In the genomic region with DNA sequence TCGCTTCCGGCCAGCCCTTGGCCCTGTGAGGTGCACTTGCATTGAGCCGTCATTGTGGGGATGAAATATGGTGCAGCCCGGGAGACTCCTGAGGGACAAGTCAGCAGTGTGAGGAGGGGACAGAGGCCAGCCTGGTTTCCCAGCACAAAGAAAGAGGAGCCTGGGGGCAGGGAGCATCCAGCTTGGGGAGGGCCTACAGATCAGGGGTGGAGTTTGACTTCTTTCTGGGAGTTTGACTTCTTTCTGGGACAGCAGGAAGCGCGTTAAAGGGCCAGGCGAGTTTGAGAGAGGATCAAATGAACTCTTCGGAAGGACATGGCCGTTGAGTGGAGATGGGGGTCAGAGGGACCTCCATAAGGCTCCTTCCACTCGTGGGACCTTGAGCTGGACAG, we compare ENCODE assay signal across 12 cellular contexts.
A peak's percentile ranks its signal among the peaks of the same experiment; 100 is the strongest.
DNase-seq lines count a peak whose midpoint lies in the region; ATAC-seq and TF ChIP-seq lines count a peak whose summit lies in the region.
"Had no signal": no experiment of that assay in that cellular context is flagged by ENCODE, and none has a peak within 500 bp of the region (broad histone marks: within the 10 kb centered on the region; RNA-seq: fewer than 3 reads in every experiment).

No MANE protein-coding gene starts in this region.

- TF ChIP-seq POLR2A in heart left ventricle (IDR thresholded peaks at IDR 0.05): no peak

- no peak overlapping the region for H4K8ac ChIP-seq in neuronal stem cell (ENCODE audit: low read depth, low read length)

- no peak for TF ChIP-seq CTCF in heart left ventricle (IDR thresholded peaks at IDR 0.05)

- H3K4me1 Mint-ChIP-seq in stimulated activated naive CD8-positive, alpha-beta T cell treated with anti-CD3 and anti-CD28 coated beads, Interleukin-15, Interleukin-2, amounts not matched to agents 100 ng/mL and 50 ng/mL, for 24 hours (ENCODE audit: low read depth): peaks cover 6% of the 10 kb centered on the region
- H3K4me1 Mint-ChIP-seq in stimulated activated naive CD8-positive, alpha-beta T cell treated with anti-CD3 and anti-CD28 coated beads, Interleukin-15, amount 100 ng/mL, for 72 hours: peaks cover 7% of the 10 kb centered on the region
- H3K4me1 Mint-ChIP-seq: immature natural killer cell had no signal

- no peak overlapping the region for H2AK5ac ChIP-seq in neuronal stem cell (ENCODE audit: low read depth, low read length)

- H4K91ac ChIP-seq in neuronal stem cell (ENCODE audit: low read depth, low read length, poor library complexity): no peak overlapping the region

- H3K36me3 ChIP-seq in heart left ventricle (no peaks in the 10 kb centered on the region), neuronal stem cell (replicated peaks in 1 of 2; ENCODE audit: control insufficient read depth in 2 of 2, insufficient read depth in 2 of 2, low read length in 2 of 2) (no peaks in the 10 kb centered on the region), aorta (ENCODE audit: control insufficient read depth in 1 of 2, insufficient read depth in 2 of 2, low read length in 1 of 2) (no peaks in the 10 kb centered on the region)

- no peak overlapping the region for H2BK15ac ChIP-seq in neuronal stem cell (ENCODE audit: low read length)

- no peaks in the 10 kb centered on the region for H3K27me3 ChIP-seq in heart left ventricle
- no peaks in the 10 kb centered on the region for H3K27me3 ChIP-seq in neuronal stem cell (ENCODE audit: control insufficient read depth in 3 of 3, insufficient read depth in 3 of 3, low read depth in 1 of 3, low read length in 3 of 3)
- no peaks in the 10 kb centered on the region for H3K27me3 ChIP-seq in aorta (ENCODE audit: control insufficient read depth in 1 of 2, insufficient read depth in 2 of 2, low read length in 1 of 2)

- H3K27ac ChIP-seq in heart left ventricle (peak overlapping the region; percentile 71 to 94 (median 86)), neuronal stem cell (replicated peaks; ENCODE audit: low read length) (no peak overlapping the region), aorta (ENCODE audit: low read depth in 1 of 2, low read length in 2 of 2) (peak overlapping the region in 1 of 2 donors; percentile 87)

- H3K23ac ChIP-seq in neuronal stem cell (ENCODE audit: low read depth, low read length, poor library complexity): no peak overlapping the region

- ATAC-seq in stimulated activated naive CD8-positive, alpha-beta T cell treated with anti-CD3 and anti-CD28 coated beads, Interleukin-15, amount 100 ng/mL, for 72 hours: no peak
- ATAC-seq in heart left ventricle: peak; percentile 49 to 84 (median 76)
- peak; percentile 91 for ATAC-seq in aorta (ENCODE audit: low FRiP score)
- ATAC-seq in GM21360 (IDR thresholded peaks at IDR 0.05; ENCODE audit: unreplicated experiment): no peak

- no peak overlapping the region for H2BK120ac ChIP-seq in neuronal stem cell (ENCODE audit: low read depth, low read length)

- no peak overlapping the region for H3K9ac ChIP-seq in neuronal stem cell (ENCODE audit: low read depth, low read length, poor library complexity)

- no peaks in the 10 kb centered on the region for H3K79me1 ChIP-seq in neuronal stem cell (ENCODE audit: low read depth, low read length)

- peaks cover 4% of the 10 kb centered on the region for H3K27me3 Mint-ChIP-seq in stimulated activated naive CD8-positive, alpha-beta T cell treated with anti-CD3 and anti-CD28 coated beads, Interleukin-15, Interleukin-2, amounts not matched to agents 100 ng/mL and 50 ng/mL, for 24 hours
- H3K27me3 Mint-ChIP-seq in stimulated activated naive CD8-positive, alpha-beta T cell treated with anti-CD3 and anti-CD28 coated beads, Interleukin-15, amount 100 ng/mL, for 72 hours: peaks cover 43% of the 10 kb centered on the region

- peak overlapping the region; percentile 37 for H3K27ac Mint-ChIP-seq in stimulated activated naive CD8-positive, alpha-beta T cell treated with anti-CD3 and anti-CD28 coated beads, Interleukin-15, Interleukin-2, amounts not matched to agents 100 ng/mL and 50 ng/mL, for 24 hours
- no peak overlapping the region for H3K27ac Mint-ChIP-seq in stimulated activated naive CD8-positive, alpha-beta T cell treated with anti-CD3 and anti-CD28 coated beads, Interleukin-15, amount 100 ng/mL, for 72 hours
- H3K27ac Mint-ChIP-seq: immature natural killer cell had no signal

- peak overlapping the region; percentile 80 for H2AFZ ChIP-seq in neuronal stem cell (ENCODE audit: low read length)

- H2BK5ac ChIP-seq in neuronal stem cell (ENCODE audit: low read length): no peak overlapping the region

- H3K4me3 ChIP-seq in heart left ventricle: peak overlapping the region in 7 of 12 donors; percentile 2 to 12 (median 8)
- H3K4me3 ChIP-seq in neuronal stem cell (ENCODE audit: low read length in 2 of 2): no peak overlapping the region
- H3K4me3 ChIP-seq in aorta (ENCODE audit: low read length in 2 of 2): no peak overlapping the region
- H3K4me3 ChIP-seq: A549 had no signal

- intact Hi-C loops in heart left ventricle (cut with DNase I): loop anchor here in 1 of 10 donors (2.0 kb wide), 1 partner anchor 92 kb away; the partner anchor contains the start of gene LRRC32
- intact Hi-C loops in aorta (cut with DNase I): loop anchor here (1.0 to 5.0 kb wide), 4 partner anchors 23 to 99 kb away; no protein-coding TSS in a partner anchor

- H3K18ac ChIP-seq in neuronal stem cell (ENCODE audit: low read length): peak overlapping the region; percentile 55

- DNase-seq in stimulated activated naive CD8-positive, alpha-beta T cell treated with anti-CD3 and anti-CD28 coated beads, Interleukin-15, amount 100 ng/mL, for 72 hours: no peak
- DNase-seq in heart left ventricle (peak; percentile 79 to 87 (median 82)), neuronal stem cell (ENCODE audit: low spot score) (no peak), aorta (peak; percentile 84 to 85), AG20443 (ENCODE audit: low spot score) (no peak), nucleus accumbens (lab: John Stamatoyannopoulos, UW) (no peak)
- DNase-seq: activated CD8-positive, alpha-beta memory T cell treated with anti-CD3 and anti-CD28 coated beads, Interleukin-2, amount 50 U/mL, for 48 hours; immature natural killer cell; NCI-H345 had no signal

- H3K36me3 Mint-ChIP-seq in stimulated activated naive CD8-positive, alpha-beta T cell treated with anti-CD3 and anti-CD28 coated beads, Interleukin-15, Interleukin-2, amounts not matched to agents 100 ng/mL and 50 ng/mL, for 24 hours (ENCODE audit: low read depth): no peaks in the 10 kb centered on the region
- H3K36me3 Mint-ChIP-seq: immature natural killer cell had no signal

- no peak overlapping the region for H3K4me2 ChIP-seq in neuronal stem cell (ENCODE audit: insufficient read depth, low read length, poor library complexity, severe bottlenecking)
- H3K4me2 ChIP-seq: A549 had no signal

- H3K9me3 ChIP-seq in heart left ventricle: peaks cover 0 to 7% (median 0%) of the 10 kb centered on the region in 12 donors
- no peaks in the 10 kb centered on the region for H3K9me3 ChIP-seq in neuronal stem cell (replicated peaks in 1 of 2; ENCODE audit: control insufficient read depth in 2 of 2, insufficient read depth in 1 of 2, low read depth in 1 of 2, low read length in 2 of 2)
- no peaks in the 10 kb centered on the region for H3K9me3 ChIP-seq in aorta (ENCODE audit: control insufficient read depth, low read length)
- H3K9me3 ChIP-seq: A549 had no signal

- H3K4ac ChIP-seq in neuronal stem cell (ENCODE audit: low read length): no peak overlapping the region

- WGBS in heart left ventricle, 4 donors: 28 to 52% (median 44%) methylated on average over 10 of the region's 10 CpGs
- WGBS in neuronal stem cell (ENCODE audit: extremely low coverage in 2 of 2, insufficient read length in 2 of 2, insufficient replicate concordance in 1 of 2), 2 donors: no CpG with 5 or more reads among the region's 10 CpGs
- 23 to 37% methylated on average over 10 of the region's 10 CpGs for WGBS in aorta, 2 donors

- no peak overlapping the region for H3K14ac ChIP-seq in neuronal stem cell (ENCODE audit: low read length)

- no peaks in the 10 kb centered on the region for H3K9me3 Mint-ChIP-seq in stimulated activated naive CD8-positive, alpha-beta T cell treated with anti-CD3 and anti-CD28 coated beads, Interleukin-15, Interleukin-2, amounts not matched to agents 100 ng/mL and 50 ng/mL, for 24 hours
- no peaks in the 10 kb centered on the region for H3K9me3 Mint-ChIP-seq in stimulated activated naive CD8-positive, alpha-beta T cell treated with anti-CD3 and anti-CD28 coated beads, Interleukin-15, amount 100 ng/mL, for 72 hours
- H3K9me3 Mint-ChIP-seq: immature natural killer cell had no signal

- no peak overlapping the region for H2BK12ac ChIP-seq in neuronal stem cell (ENCODE audit: low read length)

- H3K4me1 ChIP-seq in heart left ventricle (peaks cover 19 to 45% (median 31%) of the 10 kb centered on the region in 12 donors), neuronal stem cell (ENCODE audit: control insufficient read depth in 2 of 2, insufficient read depth in 1 of 2, low read depth in 1 of 2, low read length in 2 of 2) (peaks cover 5 to 7% of the 10 kb centered on the region in 2 donors), aorta (ENCODE audit: control insufficient read depth in 1 of 2, insufficient read depth in 2 of 2, low read length in 2 of 2) (peaks cover 0 to 4% of the 10 kb centered on the region in 2 donors)

- H3K4me3 Mint-ChIP-seq in stimulated activated naive CD8-positive, alpha-beta T cell treated with anti-CD3 and anti-CD28 coated beads, Interleukin-15, Interleukin-2, amounts not matched to agents 100 ng/mL and 50 ng/mL, for 24 hours: no peak overlapping the region
- H3K4me3 Mint-ChIP-seq in stimulated activated naive CD8-positive, alpha-beta T cell treated with anti-CD3 and anti-CD28 coated beads, Interleukin-15, amount 100 ng/mL, for 72 hours: no peak overlapping the region
- H3K4me3 Mint-ChIP-seq: immature natural killer cell had no signal

Comparison
In these comparisons a context has a peak if more than half of its experiments do, and no peak if none do; other contexts are left out.
1. ATAC-seq: peak in heart left ventricle (4 of 4) and aorta (single experiment); none in stimulated activated naive CD8-positive, alpha-beta T cell treated with anti-CD3 and anti-CD28 coated beads, Interleukin-15, amount 100 ng/mL, for 72 hours (single experiment) and GM21360 (single experiment).
2. DNase-seq: peak in heart left ventricle (5 of 5) and aorta (2 of 2); none in stimulated activated naive CD8-positive, alpha-beta T cell treated with anti-CD3 and anti-CD28 coated beads, Interleukin-15, amount 100 ng/mL, for 72 hours (0 of 2), neuronal stem cell (single experiment), AG20443 (single experiment) and nucleus accumbens (0 of 56).
3. H3K4me3 ChIP-seq: peak in heart left ventricle (7 of 12); none in neuronal stem cell (0 of 2) and aorta (0 of 2).